In genomic region chr3:141050913-141051632, GRCh38 we compare ENCODE assay signal across 8 cellular contexts. TPM values are rescaled to one million over a fixed set of nuclear protein-coding genes. Genes with fewer than 3 reads are reported as not detected.
DNase-seq lines count a peak whose midpoint lies in the region; ATAC-seq and TF ChIP-seq lines count a peak whose summit lies in the region.

Gene SPSB4, plus strand, starts transcription at chr3:141051347. Its CDS starts 14,758 bp downstream, at chr3:141066105.

- CTCF ChIA-PET in activated CD8-positive, alpha-beta T cell treated with anti-CD3 and anti-CD28 coated beads for 36 hours (lab: Charles Lee), result interaction anchor here (1.2 to 3.0 kb wide), 10 partner anchors 8 to 141 kb away, joined by 3 to 10 read pairs (median 4); no protein-coding TSS in a partner anchor

- peak; percentile 54 for TF ChIP-seq CTCF in activated CD8-positive, alpha-beta T cell treated with anti-CD3 and anti-CD28 coated beads for 36 hours (IDR thresholded peaks at IDR 0.05)

- H3K9me3 Mint-ChIP-seq in activated CD8-positive, alpha-beta T cell treated with anti-CD3 and anti-CD28 coated beads for 36 hours, result no peaks in the 10 kb centered on the region

- peak within 1 kb of the TSS; percentile 66 for H3K4me3 Mint-ChIP-seq in activated CD8-positive, alpha-beta T cell treated with anti-CD3 and anti-CD28 coated beads for 36 hours

- ATAC-seq in activated CD8-positive, alpha-beta T cell treated with anti-CD3 and anti-CD28 coated beads for 36 hours, result peak; percentile 64
- peak; percentile 92 for ATAC-seq in Right ventricle myocardium superior (ENCODE audit: poor library complexity)
- no peak for ATAC-seq in GM18519 (IDR thresholded peaks at IDR 0.05; ENCODE audit: low FRiP score, unreplicated experiment)
- no peak for ATAC-seq in GM19023 (IDR thresholded peaks at IDR 0.05; ENCODE audit: unreplicated experiment)

- DNase-seq in NCI-H2081 (lab: John Stamatoyannopoulos, UW) (peak; percentile 64 to 66), NCI-H2081 treated with DMSO at 0.1 percent for 48 hours (lab: John Stamatoyannopoulos, UW) (no peak), NCI-H1694 treated with DMSO at 0.1 percent for 48 hours (lab: John Stamatoyannopoulos, UW) (peak; percentile 66), Right ventricle myocardium superior (peak; percentile 86), posterior vena cava (ENCODE audit: low spot score) (peak; percentile 85)
- DNase-seq in activated CD8-positive, alpha-beta T cell treated with anti-CD3 and anti-CD28 coated beads for 36 hours, result peak; percentile 54

- POLR2A ChIA-PET in activated CD8-positive, alpha-beta T cell treated with anti-CD3 and anti-CD28 coated beads for 36 hours (lab: Charles Lee), result interaction anchor here (0.6 kb wide), 1 partner anchor 333 kb away, joined by 4 read pairs; no protein-coding TSS in a partner anchor

- H3K27me3 Mint-ChIP-seq in activated CD8-positive, alpha-beta T cell treated with anti-CD3 and anti-CD28 coated beads for 36 hours, result peaks cover 55% of the 10 kb centered on the region

- peaks cover 11% of the 10 kb centered on the region for H3K4me1 Mint-ChIP-seq in activated CD8-positive, alpha-beta T cell treated with anti-CD3 and anti-CD28 coated beads for 36 hours (ENCODE audit: low read depth)

- no peaks in the 10 kb centered on the region for H3K36me3 Mint-ChIP-seq in activated CD8-positive, alpha-beta T cell treated with anti-CD3 and anti-CD28 coated beads for 36 hours (ENCODE audit: low read depth)

- intact Hi-C loops in activated CD8-positive, alpha-beta T cell treated with anti-CD3 and anti-CD28 coated beads for 36 hours (cut with micrococcal nuclease), result no loop called here
- intact Hi-C loops in Right ventricle myocardium superior (cut with DNase I) (loop anchor here (2.0 kb wide), 1 partner anchor 58 kb away; no protein-coding TSS in a partner anchor), posterior vena cava (cut with DNase I) (loop anchor here in 1 of 2 donors (10.0 kb wide), 1 partner anchor 54 kb away; no protein-coding TSS in a partner anchor)

- H3K27ac Mint-ChIP-seq in activated CD8-positive, alpha-beta T cell treated with anti-CD3 and anti-CD28 coated beads for 36 hours, result no peak within 1 kb of the TSS

RNA-seq across cellular contexts. Expression of gene SPSB4, which starts in this region (rescaled TPM):
- not detected for total RNA-seq in activated CD8-positive, alpha-beta T cell treated with anti-CD3 and anti-CD28 coated beads for 36 hours
- total RNA-seq in Right ventricle myocardium superior (7.3 TPM), posterior vena cava (1 to 10 TPM in 1 of 2 donors, under 1 TPM in 1; 0.76 to 3.1 TPM)

Comparison
In these comparisons a context has a peak if more than half of its experiments do, and no peak if none do; other contexts are left out.
1. Peak in DNase-seq and ATAC-seq in activated CD8-positive, alpha-beta T cell treated with anti-CD3 and anti-CD28 coated beads for 36 hours; RNA of the gene not detected or under 1 TPM.